Comparison of ENCODE assay signal across 15 cellular contexts in genomic region chr17:50263293-50264262, GRCh38. TPM values are rescaled to one million over a fixed set of nuclear protein-coding genes. Genes with fewer than 3 reads are reported as not detected.
DNase-seq lines count a peak whose midpoint lies in the region; ATAC-seq and TF ChIP-seq lines count a peak whose summit lies in the region.
"Had no signal": no experiment of that assay in that cellular context is flagged by ENCODE, and none has a peak within 500 bp of the region (broad histone marks: within the 10 kb centered on the region; RNA-seq: fewer than 3 reads in every experiment).

No MANE protein-coding gene starts in this region.

- no peak overlapping the region for H3K56ac ChIP-seq in H9 (ENCODE audit: insufficient read length, low read depth, low read length)

- H4K91ac ChIP-seq in H9 (ENCODE audit: insufficient read length, low read depth, low read length): no peak overlapping the region

- H3K27ac Mint-ChIP-seq in H9 (no peak overlapping the region), brain (peak overlapping the region in 3 of 5 experiments; percentile 90 to 93 (median 93)), mesothelial cell of epicardium (peak overlapping the region; percentile 86)
- H3K27ac Mint-ChIP-seq: activated naive CD4-positive, alpha-beta T cell treated with anti-CD3 and anti-CD28 coated beads, Interleukin-2, amount 50 U/mL, for 24 hours; stimulated activated naive CD8-positive, alpha-beta T cell treated with anti-CD3 and anti-CD28 coated beads, Interleukin-15, Interleukin-2, amounts not matched to agents 100 ng/mL and 50 ng/mL, for 24 hours had no signal

- no peak overlapping the region for H3T11ph ChIP-seq in H9 (ENCODE audit: low read length)

- H2BK5ac ChIP-seq in H9 (ENCODE audit: insufficient read length, low read length): no peak overlapping the region

- H3K27me3 Mint-ChIP-seq in H9 (ENCODE audit: low read depth) (peaks cover 24% of the 10 kb centered on the region), brain (peaks cover 16% of the 10 kb centered on the region), mesothelial cell of epicardium (ENCODE audit: low read depth) (no peaks in the 10 kb centered on the region)
- H3K27me3 Mint-ChIP-seq: activated naive CD4-positive, alpha-beta T cell treated with anti-CD3 and anti-CD28 coated beads, Interleukin-2, amount 50 U/mL, for 24 hours had no signal

- no peaks in the 10 kb centered on the region for H3K23me2 ChIP-seq in H9 (ENCODE audit: insufficient read length, low read depth, low read length, poor library complexity, severe bottlenecking)

- no peak overlapping the region for H2BK12ac ChIP-seq in H9 (ENCODE audit: insufficient read length, low read depth, low read length)

- H4K5ac ChIP-seq in H9 (ENCODE audit: insufficient read length, low read depth, low read length): no peak overlapping the region

- no peak for TF ChIP-seq POLR2A in tibial nerve (IDR thresholded peaks at IDR 0.05)

- no CpG with 5 or more reads among the region's 11 CpGs for WGBS in H9 (ENCODE audit: extremely low coverage, insufficient read length, low lambda C conversion rate)
- WGBS in tibial nerve, 2 donors: 59 to 60% methylated on average over 11 of the region's 11 CpGs

- no peak overlapping the region for H4K8ac ChIP-seq in H9 (replicated peaks; ENCODE audit: insufficient read length, low read depth, low read length)

- H3K9me3 ChIP-seq in H9 (ENCODE audit: control insufficient read depth, low read depth, low read length) (no peaks in the 10 kb centered on the region), tibial nerve (no peaks in the 10 kb centered on the region)
- H3K9me3 ChIP-seq: psoas muscle had no signal

- H3K9me3 Mint-ChIP-seq in H9 (no peaks in the 10 kb centered on the region), brain (no peaks in the 10 kb centered on the region), mesothelial cell of epicardium (no peaks in the 10 kb centered on the region)
- H3K9me3 Mint-ChIP-seq: activated naive CD4-positive, alpha-beta T cell treated with anti-CD3 and anti-CD28 coated beads, Interleukin-2, amount 50 U/mL, for 24 hours; stimulated activated naive CD8-positive, alpha-beta T cell treated with anti-CD3 and anti-CD28 coated beads, Interleukin-15, Interleukin-2, amounts not matched to agents 100 ng/mL and 50 ng/mL, for 24 hours had no signal

- H3K4me3 Mint-ChIP-seq in H9 (peak overlapping the region; percentile 26 to 47; a peak in 3 of 5 replicates), brain (peak overlapping the region in 3 of 5 experiments; percentile 23 to 69 (median 47)), mesothelial cell of epicardium (peak overlapping the region; percentile 38)
- H3K4me3 Mint-ChIP-seq: activated naive CD4-positive, alpha-beta T cell treated with anti-CD3 and anti-CD28 coated beads, Interleukin-2, amount 50 U/mL, for 24 hours; stimulated activated naive CD8-positive, alpha-beta T cell treated with anti-CD3 and anti-CD28 coated beads, Interleukin-15, Interleukin-2, amounts not matched to agents 100 ng/mL and 50 ng/mL, for 24 hours had no signal

- no peak overlapping the region for H3K9ac ChIP-seq in H9 (ENCODE audit: extremely low read depth, insufficient read length, low read length)

- H2AK5ac ChIP-seq in H9 (ENCODE audit: insufficient read length, low read length): no peak overlapping the region

- no peaks in the 10 kb centered on the region for H4K20me1 ChIP-seq in H9 (ENCODE audit: control insufficient read depth, insufficient read depth, insufficient read length)

- DNase-seq in H9: peak; percentile 30
- peak in 1 of 2 experiments; percentile 34 for DNase-seq in mesothelial cell of epicardium (ENCODE audit: low spot score in 2 of 2, unreplicated experiment in 2 of 2)
- no peak for DNase-seq in tibial nerve (ENCODE audit: low spot score in 2 of 2)
- no peak for DNase-seq in OCI-M2 (lab: John Stamatoyannopoulos, UW; ENCODE audit: unreplicated experiment)
- DNase-seq in NCI-H1048 (lab: John Stamatoyannopoulos, UW): no peak
- DNase-seq: erythroblast, Kasumi-1, NCI-H1694, NCI-H526, RPMI8226 had no signal

- TF ChIP-seq EP300 in tibial nerve (IDR thresholded peaks at IDR 0.05): no peak

- no peak overlapping the region for H3K23ac ChIP-seq in H9 (ENCODE audit: insufficient read length, low read depth, low read length)

- H3K4me1 ChIP-seq in H9 (ENCODE audit: insufficient read depth, low read length) (no peaks in the 10 kb centered on the region), tibial nerve (peaks cover 0 to 78% (median 28%) of the 10 kb centered on the region in 4 donors)
- H3K4me1 ChIP-seq: psoas muscle had no signal

- H3K4ac ChIP-seq in H9 (ENCODE audit: low read depth, low read length): no peak overlapping the region

- TF ChIP-seq CTCF in H9 (conservative IDR thresholded peaks at IDR 0.05) (no peak), brain (conservative IDR thresholded peaks at IDR 0.05) (no peak), mesothelial cell of epicardium (IDR thresholded peaks at IDR 0.05; ENCODE audit: unreplicated experiment) (no peak), tibial nerve (IDR thresholded peaks at IDR 0.05) (no peak)

- no peak overlapping the region for H2BK15ac ChIP-seq in H9 (ENCODE audit: low read depth, low read length)

- peak overlapping the region; percentile 4 for H3K4me2 ChIP-seq in H9 (ENCODE audit: insufficient read depth, insufficient read length, low read length)

- no peak overlapping the region for H3K4me3 ChIP-seq in tibial nerve
- H3K4me3 ChIP-seq: psoas muscle had no signal

- no peak overlapping the region for H2AFZ ChIP-seq in H9 (ENCODE audit: low read length)

- no peak overlapping the region for H2BK20ac ChIP-seq in H9 (ENCODE audit: low read depth, low read length, poor library complexity, severe bottlenecking)

- H3K18ac ChIP-seq in H9 (ENCODE audit: insufficient read length, low read depth, low read length): no peak overlapping the region

- no peaks in the 10 kb centered on the region for H3K79me2 ChIP-seq in H9 (ENCODE audit: insufficient read depth, low read length)

- H3K36me3 Mint-ChIP-seq in H9 (ENCODE audit: insufficient read depth in 1 of 3, low read depth in 3 of 3) (no peaks in the 10 kb centered on the region; a peak in 1 of 7 replicates), brain (no peaks in the 10 kb centered on the region), mesothelial cell of epicardium (no peaks in the 10 kb centered on the region)
- H3K36me3 Mint-ChIP-seq: activated naive CD4-positive, alpha-beta T cell treated with anti-CD3 and anti-CD28 coated beads, Interleukin-2, amount 50 U/mL, for 24 hours had no signal

- H3K14ac ChIP-seq in H9 (ENCODE audit: insufficient read depth, low read length): no peak overlapping the region

- H3K36me3 ChIP-seq in tibial nerve: no peaks in the 10 kb centered on the region

- H3K79me1 ChIP-seq in H9 (ENCODE audit: insufficient read depth, low read depth, low read length, poor library complexity, severe bottlenecking): no peaks in the 10 kb centered on the region

- H3K4me1 Mint-ChIP-seq in H9: peaks cover 26 to 50% of the 10 kb centered on the region in 2 experiments
- peaks cover 64% of the 10 kb centered on the region for H3K4me1 Mint-ChIP-seq in brain
- peaks cover 73% of the 10 kb centered on the region for H3K4me1 Mint-ChIP-seq in mesothelial cell of epicardium
- H3K4me1 Mint-ChIP-seq: activated naive CD4-positive, alpha-beta T cell treated with anti-CD3 and anti-CD28 coated beads, Interleukin-2, amount 50 U/mL, for 24 hours had no signal

- no peaks in the 10 kb centered on the region for H3K27me3 ChIP-seq in H9 (ENCODE audit: insufficient read depth, low read length)
- H3K27me3 ChIP-seq in tibial nerve: no peaks in the 10 kb centered on the region

- no peak for ATAC-seq in HG03565 (IDR thresholded peaks at IDR 0.05; ENCODE audit: unreplicated experiment)
- ATAC-seq: psoas muscle had no signal

- H2BK120ac ChIP-seq in H9 (ENCODE audit: low read depth, low read length, poor library complexity, severe bottlenecking): no peak overlapping the region

- H3K27ac ChIP-seq in H9 (ENCODE audit: insufficient read length, low read depth, low read length): no peak overlapping the region
- peak overlapping the region in 3 of 4 donors; percentile 19 to 92 (median 72) for H3K27ac ChIP-seq in tibial nerve
- H3K27ac ChIP-seq: psoas muscle had no signal

RNA-seq across cellular contexts. Expression of gene TMEM92, which starts 10.7 kb away (rescaled TPM):
- total RNA-seq in H9 (2021) (10.9 and 11.2 TPM in 2 replicates), mesothelial cell of epicardium (2.7 to 3.9 TPM (median 3.6 TPM) in 3 replicates), tibial nerve (under 1 TPM in 2 of 4 donors, not detected in 2; 0.44 to 0.59 TPM)
- not detected for polyA plus RNA-seq in brain (ENCODE audit: insufficient read depth, low read depth, low replicate concordance)
- total RNA-seq: psoas muscle had no signal

Comparison
In these comparisons a context has a peak if more than half of its experiments do, and no peak if none do; other contexts are left out.
1. H3K27ac Mint-ChIP-seq: peak in brain (3 of 5) and mesothelial cell of epicardium (single experiment); none in H9 (0 of 3).
2. Peak in every context shown above with its lines, with median percentiles within 50 percentile points of each other: H3K4me3 Mint-ChIP-seq.